In the genomic region with DNA sequence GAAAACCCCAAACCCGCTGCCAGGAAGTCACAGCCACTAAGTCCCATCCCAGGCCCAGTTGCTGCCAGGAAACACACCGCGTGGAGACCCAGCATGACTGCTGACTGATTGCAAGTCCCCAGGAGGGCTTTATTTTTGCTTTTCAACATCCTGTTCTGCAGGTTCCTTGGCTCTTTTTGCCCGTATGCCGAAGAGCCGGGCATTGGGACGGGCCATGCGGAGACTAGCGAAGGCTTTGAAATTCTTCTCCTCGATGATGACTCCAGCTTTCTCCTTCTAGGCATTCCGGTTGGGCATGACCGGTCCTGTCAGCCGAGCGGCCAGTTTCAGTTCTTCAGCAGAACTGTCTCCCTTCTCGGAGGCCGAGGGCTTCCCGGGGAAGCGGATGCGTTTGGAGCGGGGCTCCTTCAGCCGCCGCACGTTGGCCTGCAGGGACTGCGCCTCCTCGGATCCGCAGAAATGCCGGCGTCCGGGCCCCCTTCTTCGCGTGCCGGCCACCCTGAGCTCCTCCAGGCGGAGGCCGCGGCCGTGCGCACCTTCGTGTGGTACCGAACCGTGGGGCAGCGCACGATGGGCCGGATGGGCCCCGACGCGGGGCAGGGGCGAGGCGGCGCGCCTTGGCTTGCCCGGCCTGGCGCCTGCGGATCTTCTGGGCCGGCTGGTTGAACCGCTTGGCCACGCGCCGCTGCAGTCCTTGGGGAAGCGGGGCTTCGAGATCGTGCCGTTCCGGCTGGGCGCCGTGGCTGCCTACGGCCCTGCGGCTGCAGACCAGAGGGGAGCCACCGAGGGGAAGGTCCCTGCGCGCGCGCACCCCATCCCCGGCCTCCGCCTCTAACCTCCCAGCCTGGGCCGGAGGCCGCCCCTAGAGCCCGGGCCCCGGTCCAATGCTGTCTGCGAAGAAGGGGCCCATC, we compare ENCODE assay signal across 1 cellular context.
TF ChIP-seq lines count a peak whose summit lies in the region.

No MANE protein-coding gene starts in this region.

TF ChIP-seq in IMR-90, 13 proteins besides CTCF, POLR2A, EP300 and RAD21:
- no peak for TF ChIP-seq NFE2L2 (IDR thresholded peaks at IDR 0.05; ENCODE audit: low read depth, low read length)
- no peak for TF ChIP-seq RFX5 (IDR thresholded peaks at IDR 0.05; ENCODE audit: low read depth, low read length)
- TF ChIP-seq MAZ (IDR thresholded peaks at IDR 0.05; ENCODE audit: borderline replicate concordance, low read depth, low read length), result no peak
- TF ChIP-seq, protein P1, sequence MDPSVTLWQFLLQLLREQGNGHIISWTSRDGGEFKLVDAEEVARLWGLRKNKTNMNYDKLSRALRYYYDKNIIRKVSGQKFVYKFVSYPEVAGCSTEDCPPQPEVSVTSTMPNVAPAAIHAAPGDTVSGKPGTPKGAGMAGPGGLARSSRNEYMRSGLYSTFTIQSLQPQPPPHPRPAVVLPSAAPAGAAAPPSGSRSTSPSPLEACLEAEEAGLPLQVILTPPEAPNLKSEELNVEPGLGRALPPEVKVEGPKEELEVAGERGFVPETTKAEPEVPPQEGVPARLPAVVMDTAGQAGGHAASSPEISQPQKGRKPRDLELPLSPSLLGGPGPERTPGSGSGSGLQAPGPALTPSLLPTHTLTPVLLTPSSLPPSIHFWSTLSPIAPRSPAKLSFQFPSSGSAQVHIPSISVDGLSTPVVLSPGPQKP (IDR thresholded peaks at IDR 0.05; ENCODE audit: borderline replicate concordance, low read depth, low read length), result no peak
- TF ChIP-seq FOS (IDR thresholded peaks at IDR 0.05; ENCODE audit: low read depth, low read length), result no peak
- no peak for TF ChIP-seq CEBPB (IDR thresholded peaks at IDR 0.05; ENCODE audit: low read depth, low read length)
- TF ChIP-seq, protein P2, sequence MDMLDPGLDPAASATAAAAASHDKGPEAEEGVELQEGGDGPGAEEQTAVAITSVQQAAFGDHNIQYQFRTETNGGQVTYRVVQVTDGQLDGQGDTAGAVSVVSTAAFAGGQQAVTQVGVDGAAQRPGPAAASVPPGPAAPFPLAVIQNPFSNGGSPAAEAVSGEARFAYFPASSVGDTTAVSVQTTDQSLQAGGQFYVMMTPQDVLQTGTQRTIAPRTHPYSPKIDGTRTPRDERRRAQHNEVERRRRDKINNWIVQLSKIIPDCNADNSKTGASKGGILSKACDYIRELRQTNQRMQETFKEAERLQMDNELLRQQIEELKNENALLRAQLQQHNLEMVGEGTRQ (IDR thresholded peaks at IDR 0.05; ENCODE audit: low read depth, low read length), result no peak
- TF ChIP-seq CHD1 (IDR thresholded peaks at IDR 0.05; ENCODE audit: low read depth, low read length), result no peak
- no peak for TF ChIP-seq MAFK (IDR thresholded peaks at IDR 0.05; ENCODE audit: low read depth, low read length)
- TF ChIP-seq RCOR1 (IDR thresholded peaks at IDR 0.05; ENCODE audit: insufficient replicate concordance, low read length), result no peak
- TF ChIP-seq SMC3 (IDR thresholded peaks at IDR 0.05; ENCODE audit: low read depth, low read length), result no peak
- TF ChIP-seq MXI1 (IDR thresholded peaks at IDR 0.05; ENCODE audit: borderline replicate concordance, low read depth, low read length), result no peak
- no peak for TF ChIP-seq BHLHE40 (IDR thresholded peaks at IDR 0.05; ENCODE audit: low read depth, low read length)
